In the genomic region with DNA sequence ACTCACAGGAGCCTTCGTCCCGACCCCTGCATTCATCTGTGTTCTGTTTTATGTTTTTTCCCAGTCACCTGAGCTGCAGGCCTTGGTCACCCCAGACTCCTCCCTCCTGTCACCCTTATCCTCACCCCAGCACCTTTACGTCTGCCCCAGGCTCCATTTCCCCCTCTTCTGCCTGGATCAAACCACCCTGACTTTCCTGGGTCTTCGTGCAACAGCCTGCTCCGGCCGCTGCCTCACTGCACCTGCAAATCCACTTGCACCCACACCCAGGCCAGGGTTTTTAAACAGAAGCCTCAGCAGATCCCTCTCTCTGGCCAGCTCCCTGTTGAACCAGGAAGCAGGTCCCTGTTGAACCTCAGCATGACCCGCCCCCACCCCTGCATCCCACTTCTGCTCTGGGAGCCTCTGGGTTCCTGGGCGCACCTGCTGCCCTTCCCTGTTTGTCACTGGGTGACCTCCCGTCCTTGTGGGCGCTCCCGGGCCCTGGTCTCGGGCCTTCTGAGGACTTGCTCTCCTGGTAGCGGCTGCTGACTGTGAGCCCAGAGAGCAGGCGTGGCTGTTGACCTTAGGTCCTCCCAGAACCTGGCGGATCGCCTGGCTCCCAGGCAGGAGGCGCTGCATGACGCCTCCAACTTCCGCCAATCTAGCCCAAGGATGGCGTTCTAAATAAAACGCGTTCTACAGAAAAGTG, we compare ENCODE assay signal across 1 cellular context.
TF ChIP-seq lines count a peak whose summit lies in the region.

No MANE protein-coding gene starts in this region.

TF ChIP-seq in GM23338, 12 proteins besides CTCF, POLR2A, EP300 and RAD21:
- TF ChIP-seq ZNF331 (CRISPR knock-in tag; IDR thresholded peaks at IDR 0.05; ENCODE audit: low read depth), result no peak
- TF ChIP-seq, protein P1, sequence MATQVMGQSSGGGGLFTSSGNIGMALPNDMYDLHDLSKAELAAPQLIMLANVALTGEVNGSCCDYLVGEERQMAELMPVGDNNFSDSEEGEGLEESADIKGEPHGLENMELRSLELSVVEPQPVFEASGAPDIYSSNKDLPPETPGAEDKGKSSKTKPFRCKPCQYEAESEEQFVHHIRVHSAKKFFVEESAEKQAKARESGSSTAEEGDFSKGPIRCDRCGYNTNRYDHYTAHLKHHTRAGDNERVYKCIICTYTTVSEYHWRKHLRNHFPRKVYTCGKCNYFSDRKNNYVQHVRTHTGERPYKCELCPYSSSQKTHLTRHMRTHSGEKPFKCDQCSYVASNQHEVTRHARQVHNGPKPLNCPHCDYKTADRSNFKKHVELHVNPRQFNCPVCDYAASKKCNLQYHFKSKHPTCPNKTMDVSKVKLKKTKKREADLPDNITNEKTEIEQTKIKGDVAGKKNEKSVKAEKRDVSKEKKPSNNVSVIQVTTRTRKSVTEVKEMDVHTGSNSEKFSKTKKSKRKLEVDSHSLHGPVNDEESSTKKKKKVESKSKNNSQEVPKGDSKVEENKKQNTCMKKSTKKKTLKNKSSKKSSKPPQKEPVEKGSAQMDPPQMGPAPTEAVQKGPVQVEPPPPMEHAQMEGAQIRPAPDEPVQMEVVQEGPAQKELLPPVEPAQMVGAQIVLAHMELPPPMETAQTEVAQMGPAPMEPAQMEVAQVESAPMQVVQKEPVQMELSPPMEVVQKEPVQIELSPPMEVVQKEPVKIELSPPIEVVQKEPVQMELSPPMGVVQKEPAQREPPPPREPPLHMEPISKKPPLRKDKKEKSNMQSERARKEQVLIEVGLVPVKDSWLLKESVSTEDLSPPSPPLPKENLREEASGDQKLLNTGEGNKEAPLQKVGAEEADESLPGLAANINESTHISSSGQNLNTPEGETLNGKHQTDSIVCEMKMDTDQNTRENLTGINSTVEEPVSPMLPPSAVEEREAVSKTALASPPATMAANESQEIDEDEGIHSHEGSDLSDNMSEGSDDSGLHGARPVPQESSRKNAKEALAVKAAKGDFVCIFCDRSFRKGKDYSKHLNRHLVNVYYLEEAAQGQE (IDR thresholded peaks at IDR 0.05; ENCODE audit: unreplicated experiment), result no peak
- no peak for TF ChIP-seq STAT1 (IDR thresholded peaks at IDR 0.05; ENCODE audit: unreplicated experiment)
- TF ChIP-seq ZNF114 (CRISPR knock-in tag; IDR thresholded peaks at IDR 0.05), result no peak
- TF ChIP-seq ETS1 (IDR thresholded peaks at IDR 0.05), result no peak
- TF ChIP-seq POLR2AphosphoS5 (IDR thresholded peaks at IDR 0.05; ENCODE audit: low read depth), result no peak
- TF ChIP-seq EZH2 (IDR thresholded peaks at IDR 0.05; ENCODE audit: low read depth, unreplicated experiment), result no peak
- no peak for TF ChIP-seq EZH2phosphoT487 (IDR thresholded peaks at IDR 0.05; ENCODE audit: unreplicated experiment)
- no peak for TF ChIP-seq CREB1 (CRISPR knock-in tag; IDR thresholded peaks at IDR 0.05; ENCODE audit: low read depth)
- TF ChIP-seq, protein P2, sequence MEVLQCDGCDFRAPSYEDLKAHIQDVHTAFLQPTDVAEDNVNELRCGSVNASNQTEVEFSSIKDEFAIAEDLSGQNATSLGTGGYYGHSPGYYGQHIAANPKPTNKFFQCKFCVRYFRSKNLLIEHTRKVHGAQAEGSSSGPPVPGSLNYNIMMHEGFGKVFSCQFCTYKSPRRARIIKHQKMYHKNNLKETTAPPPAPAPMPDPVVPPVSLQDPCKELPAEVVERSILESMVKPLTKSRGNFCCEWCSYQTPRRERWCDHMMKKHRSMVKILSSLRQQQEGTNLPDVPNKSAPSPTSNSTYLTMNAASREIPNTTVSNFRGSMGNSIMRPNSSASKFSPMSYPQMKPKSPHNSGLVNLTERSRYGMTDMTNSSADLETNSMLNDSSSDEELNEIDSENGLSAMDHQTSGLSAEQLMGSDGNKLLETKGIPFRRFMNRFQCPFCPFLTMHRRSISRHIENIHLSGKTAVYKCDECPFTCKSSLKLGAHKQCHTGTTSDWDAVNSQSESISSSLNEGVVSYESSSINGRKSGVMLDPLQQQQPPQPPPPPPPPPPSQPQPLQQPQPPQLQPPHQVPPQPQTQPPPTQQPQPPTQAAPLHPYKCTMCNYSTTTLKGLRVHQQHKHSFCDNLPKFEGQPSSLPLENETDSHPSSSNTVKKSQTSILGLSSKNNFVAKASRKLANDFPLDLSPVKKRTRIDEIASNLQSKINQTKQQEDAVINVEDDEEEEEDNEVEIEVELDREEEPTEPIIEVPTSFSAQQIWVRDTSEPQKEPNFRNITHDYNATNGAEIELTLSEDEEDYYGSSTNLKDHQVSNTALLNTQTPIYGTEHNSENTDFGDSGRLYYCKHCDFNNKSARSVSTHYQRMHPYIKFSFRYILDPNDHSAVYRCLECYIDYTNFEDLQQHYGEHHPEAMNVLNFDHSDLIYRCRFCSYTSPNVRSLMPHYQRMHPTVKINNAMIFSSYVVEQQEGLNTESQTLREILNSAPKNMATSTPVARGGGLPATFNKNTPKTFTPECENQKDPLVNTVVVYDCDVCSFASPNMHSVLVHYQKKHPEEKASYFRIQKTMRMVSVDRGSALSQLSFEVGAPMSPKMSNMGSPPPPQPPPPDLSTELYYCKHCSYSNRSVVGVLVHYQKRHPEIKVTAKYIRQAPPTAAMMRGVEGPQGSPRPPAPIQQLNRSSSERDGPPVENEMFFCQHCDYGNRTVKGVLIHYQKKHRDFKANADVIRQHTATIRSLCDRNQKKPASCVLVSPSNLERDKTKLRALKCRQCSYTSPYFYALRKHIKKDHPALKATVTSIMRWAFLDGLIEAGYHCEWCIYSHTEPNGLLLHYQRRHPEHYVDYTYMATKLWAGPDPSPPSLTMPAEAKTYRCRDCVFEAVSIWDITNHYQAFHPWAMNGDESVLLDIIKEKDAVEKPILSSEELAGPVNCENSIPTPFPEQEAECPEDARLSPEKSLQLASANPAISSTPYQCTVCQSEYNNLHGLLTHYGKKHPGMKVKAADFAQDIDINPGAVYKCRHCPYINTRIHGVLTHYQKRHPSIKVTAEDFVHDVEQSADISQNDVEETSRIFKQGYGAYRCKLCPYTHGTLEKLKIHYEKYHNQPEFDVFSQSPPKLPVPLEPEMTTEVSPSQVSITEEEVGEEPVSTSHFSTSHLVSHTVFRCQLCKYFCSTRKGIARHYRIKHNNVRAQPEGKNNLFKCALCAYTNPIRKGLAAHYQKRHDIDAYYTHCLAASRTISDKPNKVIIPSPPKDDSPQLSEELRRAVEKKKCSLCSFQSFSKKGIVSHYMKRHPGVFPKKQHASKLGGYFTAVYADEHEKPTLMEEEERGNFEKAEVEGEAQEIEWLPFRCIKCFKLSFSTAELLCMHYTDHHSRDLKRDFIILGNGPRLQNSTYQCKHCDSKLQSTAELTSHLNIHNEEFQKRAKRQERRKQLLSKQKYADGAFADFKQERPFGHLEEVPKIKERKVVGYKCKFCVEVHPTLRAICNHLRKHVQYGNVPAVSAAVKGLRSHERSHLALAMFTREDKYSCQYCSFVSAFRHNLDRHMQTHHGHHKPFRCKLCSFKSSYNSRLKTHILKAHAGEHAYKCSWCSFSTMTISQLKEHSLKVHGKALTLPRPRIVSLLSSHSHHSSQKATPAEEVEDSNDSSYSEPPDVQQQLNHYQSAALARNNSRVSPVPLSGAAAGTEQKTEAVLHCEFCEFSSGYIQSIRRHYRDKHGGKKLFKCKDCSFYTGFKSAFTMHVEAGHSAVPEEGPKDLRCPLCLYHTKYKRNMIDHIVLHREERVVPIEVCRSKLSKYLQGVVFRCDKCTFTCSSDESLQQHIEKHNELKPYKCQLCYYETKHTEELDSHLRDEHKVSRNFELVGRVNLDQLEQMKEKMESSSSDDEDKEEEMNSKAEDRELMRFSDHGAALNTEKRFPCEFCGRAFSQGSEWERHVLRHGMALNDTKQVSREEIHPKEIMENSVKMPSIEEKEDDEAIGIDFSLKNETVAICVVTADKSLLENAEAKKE (CRISPR knock-in tag; IDR thresholded peaks at IDR 0.05), result no peak
- no peak for TF ChIP-seq NANOG (IDR thresholded peaks at IDR 0.05; ENCODE audit: borderline replicate concordance)
- no peak for TF ChIP-seq JUNB (IDR thresholded peaks at IDR 0.05; ENCODE audit: unreplicated experiment)
TF ChIP-seq in GM23338: peak in this region for 0.
